8 cellular contexts compared by ENCODE assay signal in genomic region chr7:102433319-102434038, GRCh38. TPM values are rescaled to one million over a fixed set of nuclear protein-coding genes. Genes with fewer than 3 reads are reported as not detected.
A peak's percentile ranks its signal among the peaks of the same experiment; 100 is the strongest.
DNase-seq lines count a peak whose midpoint lies in the region; ATAC-seq and TF ChIP-seq lines count a peak whose summit lies in the region.

ORAI2 (plus strand) TSS chr7:102433575; CDS start chr7:102438957, 5,382 bp downstream.

- peaks cover 39 to 61% (median 48%) of the 10 kb centered on the region in 3 donors for H3K4me1 Mint-ChIP-seq in CD8-positive, alpha-beta memory T cell
- H3K4me1 Mint-ChIP-seq in activated naive CD4-positive, alpha-beta T cell treated with anti-CD3 and anti-CD28 coated beads, Interleukin-2, amount 10 ng/mL, durations not matched to agents 7 days and 5 days = peaks cover 72% of the 10 kb centered on the region

- no peaks in the 10 kb centered on the region for H3K9me3 ChIP-seq in CD8-positive, alpha-beta memory T cell (ENCODE audit: low read length)
- H3K9me3 ChIP-seq in HUES48 (ENCODE audit: control insufficient read depth, insufficient read depth, low read length) (no peaks in the 10 kb centered on the region), SK-N-MC (ENCODE audit: low read depth, low read length) (no peaks in the 10 kb centered on the region)

- no peak for TF ChIP-seq CTCF in omental fat pad (IDR thresholded peaks at IDR 0.05)

- H3K4me3 Mint-ChIP-seq in CD8-positive, alpha-beta memory T cell = peak within 1 kb of the TSS; percentile 84 to 93 (median 87)
- H3K4me3 Mint-ChIP-seq in activated naive CD4-positive, alpha-beta T cell treated with anti-CD3 and anti-CD28 coated beads, Interleukin-2, amount 10 ng/mL, durations not matched to agents 7 days and 5 days = peak within 1 kb of the TSS; percentile 87

- peak within 1 kb of the TSS; percentile 97 to 100 (median 99) for H3K27ac Mint-ChIP-seq in CD8-positive, alpha-beta memory T cell
- peak within 1 kb of the TSS; percentile 98 for H3K27ac Mint-ChIP-seq in activated naive CD4-positive, alpha-beta T cell treated with anti-CD3 and anti-CD28 coated beads, Interleukin-2, amount 10 ng/mL, durations not matched to agents 7 days and 5 days

- peak; percentile 85 to 93 (median 85) for DNase-seq in CD8-positive, alpha-beta memory T cell
- DNase-seq in SK-N-MC (ENCODE audit: low read depth, low spot score) (no peak), glomerular endothelial cell (ENCODE audit: extremely low read depth, low read depth, low spot score) (no peak), omental fat pad (ENCODE audit: low spot score) (peak; percentile 55)
- peak; percentile 89 for DNase-seq in activated naive CD4-positive, alpha-beta T cell treated with anti-CD3 and anti-CD28 coated beads, Interleukin-2, amount 10 ng/mL, durations not matched to agents 7 days and 5 days

- CTCF ChIA-PET in CD8-positive, alpha-beta memory T cell (lab: Charles Lee) = interaction anchor here (0.9 to 2.1 kb wide), 5 partner anchors 18 to 35 kb away, joined by 3 to 10 read pairs (median 6); no protein-coding TSS in a partner anchor
- CTCF ChIA-PET in activated naive CD4-positive, alpha-beta T cell treated with anti-CD3 and anti-CD28 coated beads, Interleukin-2, amount 10 ng/mL, durations not matched to agents 7 days and 5 days (lab: Charles Lee) = interaction anchor here (1.2 to 4.6 kb wide), 5 partner anchors 13 to 28 kb away, joined by 3 to 27 read pairs (median 17); no protein-coding TSS in a partner anchor

- peaks cover 57% of the 10 kb centered on the region for H3K4me1 ChIP-seq in CD8-positive, alpha-beta memory T cell (ENCODE audit: insufficient read depth, low read length)
- peaks cover 6% of the 10 kb centered on the region for H3K4me1 ChIP-seq in HUES48 (ENCODE audit: control insufficient read depth, insufficient read depth, low read length)

- peaks cover 0 to 2% of the 10 kb centered on the region in 2 donors for H3K27me3 Mint-ChIP-seq in CD8-positive, alpha-beta memory T cell
- H3K27me3 Mint-ChIP-seq in activated naive CD4-positive, alpha-beta T cell treated with anti-CD3 and anti-CD28 coated beads, Interleukin-2, amount 10 ng/mL, durations not matched to agents 7 days and 5 days = no peaks in the 10 kb centered on the region

- POLR2A ChIA-PET in CD8-positive, alpha-beta memory T cell (lab: Charles Lee) = interaction anchor here (0.9 to 1.6 kb wide), 3 partner anchors 8 to 21 kb away, joined by 3 to 4 read pairs (median 3); no protein-coding TSS in a partner anchor

- peak within 1 kb of the TSS; percentile 48 for H3K9ac ChIP-seq in HUES48 (ENCODE audit: low read depth, low read length)
- peak within 1 kb of the TSS; percentile 71 for H3K9ac ChIP-seq in SK-N-MC (ENCODE audit: insufficient read length)

- peak within 1 kb of the TSS; percentile 70 for H3K4me3 ChIP-seq in CD8-positive, alpha-beta memory T cell (ENCODE audit: low read length)
- peak within 1 kb of the TSS; percentile 83 for H3K4me3 ChIP-seq in HUES48 (ENCODE audit: low read depth, low read length)
- H3K4me3 ChIP-seq in SK-N-MC = peak within 1 kb of the TSS; percentile 75

- H3K27ac ChIP-seq in CD8-positive, alpha-beta memory T cell (ENCODE audit: low read depth, low read length) = peak within 1 kb of the TSS; percentile 79
- H3K27ac ChIP-seq in HUES48 (ENCODE audit: low read depth, low read length) (peak within 1 kb of the TSS; percentile 20), SK-N-MC (peak within 1 kb of the TSS; percentile 91), temporal lobe (ENCODE audit: low read depth, low read length) (peak within 1 kb of the TSS; percentile 50)

- H3K9me3 Mint-ChIP-seq in CD8-positive, alpha-beta memory T cell = peaks cover 0 to 1% (median 0%) of the 10 kb centered on the region in 5 donors
- no peaks in the 10 kb centered on the region for H3K9me3 Mint-ChIP-seq in activated naive CD4-positive, alpha-beta T cell treated with anti-CD3 and anti-CD28 coated beads, Interleukin-2, amount 10 ng/mL, durations not matched to agents 7 days and 5 days

- ATAC-seq in GM19455 (IDR thresholded peaks at IDR 0.05; ENCODE audit: unreplicated experiment) (peak; percentile 70), omental fat pad (ENCODE audit: low FRiP score) (peak; percentile 69)

- peaks cover 0 to 14% (median 0%) of the 10 kb centered on the region in 3 donors for H3K36me3 Mint-ChIP-seq in CD8-positive, alpha-beta memory T cell
- H3K36me3 Mint-ChIP-seq in activated naive CD4-positive, alpha-beta T cell treated with anti-CD3 and anti-CD28 coated beads, Interleukin-2, amount 10 ng/mL, durations not matched to agents 7 days and 5 days = peaks cover 26% of the 10 kb centered on the region

- H3K36me3 ChIP-seq in CD8-positive, alpha-beta memory T cell (ENCODE audit: insufficient read depth, low read length) = no peaks in the 10 kb centered on the region
- H3K36me3 ChIP-seq in HUES48 (ENCODE audit: control insufficient read depth, insufficient read depth, low read length) (0 out of 2 replicates have a peak, but pooled peaks cover 3% of the 10 kb centered on the region), SK-N-MC (ENCODE audit: insufficient read depth, low read length) (no peaks in the 10 kb centered on the region)

- no peaks in the 10 kb centered on the region for H3K27me3 ChIP-seq in CD8-positive, alpha-beta memory T cell (ENCODE audit: insufficient read depth, low read length, poor library complexity, severe bottlenecking)
- H3K27me3 ChIP-seq in HUES48 (ENCODE audit: control insufficient read depth, insufficient read depth, low read length) = no peaks in the 10 kb centered on the region

RNA-seq across cellular contexts. Expression of gene ORAI2, which starts in this region (rescaled TPM):
- 10 to 100 TPM; 66.9 to 68.9 TPM for total RNA-seq in CD8-positive, alpha-beta memory T cell
- 47.7 TPM for polyA plus RNA-seq in CD8-positive, alpha-beta memory T cell
- total RNA-seq in glomerular endothelial cell (90.0 and 108 TPM in 2 replicates), omental fat pad (10 to 100 TPM; 11.4 to 31.6 (median 26.6) TPM), temporal lobe (23.6 TPM)

Comparison
In these comparisons a context has a peak if more than half of its experiments do, and no peak if none do; other contexts are left out.
1. DNase-seq: peak in CD8-positive, alpha-beta memory T cell (5 of 5), activated naive CD4-positive, alpha-beta T cell treated with anti-CD3 and anti-CD28 coated beads, Interleukin-2, amount 10 ng/mL, durations not matched to agents 7 days and 5 days (single experiment) and omental fat pad (single experiment); none in SK-N-MC (single experiment) and glomerular endothelial cell (single experiment).
2. H3K27ac ChIP-seq: peak in every context shown above with its lines; median percentile 91 in SK-N-MC; 79 in CD8-positive, alpha-beta memory T cell; 50 in temporal lobe; 20 in HUES48.
3. Peak in every context shown above with its lines, with median percentiles within 50 percentile points of each other: H3K4me3 ChIP-seq.